Comparison of ENCODE assay signal across 13 cellular contexts in genomic region chr14:104184911-104185499, GRCh38. TPM values are rescaled to one million over a fixed set of nuclear protein-coding genes. Genes with fewer than 3 reads are reported as not detected.
DNase-seq lines count a peak whose midpoint lies in the region; ATAC-seq lines count a peak whose summit lies in the region.
"Had no signal": no experiment of that assay in that cellular context is flagged by ENCODE, and none has a peak within 500 bp of the region (broad histone marks: within the 10 kb centered on the region; RNA-seq: fewer than 3 reads in every experiment).

No MANE protein-coding gene starts in this region.

- intact Hi-C loops in left ventricle myocardium superior (cut with micrococcal nuclease) = no loop called here

- ATAC-seq in left ventricle myocardium superior (peak; percentile 72), HG02970 (IDR thresholded peaks at IDR 0.05; ENCODE audit: low FRiP score, unreplicated experiment) (no peak), HG02623 (IDR thresholded peaks at IDR 0.05; ENCODE audit: unreplicated experiment) (no peak)
- ATAC-seq: esophagus mucosa had no signal

- peak; percentile 24 for DNase-seq in NCI-H510A treated with DMSO at 0.1 percent for 48 hours (lab: John Stamatoyannopoulos, UW)
- DNase-seq in NCI-H510A (lab: John Stamatoyannopoulos, UW) = no peak
- peak; percentile 76 for DNase-seq in NCI-H460 (ENCODE audit: extremely low read depth, low read depth)
- peak; percentile 58 for DNase-seq in left ventricle myocardium superior
- peak; percentile 65 for DNase-seq in pulmonary artery endothelial cell (ENCODE audit: low read depth, low spot score)
- DNase-seq in RKO (ENCODE audit: low spot score) = no peak
- DNase-seq: activated CD4-positive, alpha-beta T cell treated with anti-CD3 and anti-CD28 coated beads, Interleukin-2, amount 50 U/mL, for 4 hours; NCI-H524; stimulated activated CD4-positive, alpha-beta T cell treated with anti-CD3 and anti-CD28 coated beads, Interleukin-12 subunit alpha, Interleukin-12 subunit beta, amount 100 ng/mL, for 4 hours; T-helper 9 cell had no signal

RNA-seq across cellular contexts. Expression of gene KIF26A, which starts 46.6 kb away (rescaled TPM):
- 38.7 and 46.6 TPM in 2 replicates for total RNA-seq in NCI-H460 (2014; rRNA removed; shearing (Covaris generic))
- polyA plus RNA-seq in NCI-H460 (2014; cell fraction: nucleus; rRNA removed) = 71.2 and 73.6 TPM in 2 replicates
- total RNA-seq in left ventricle myocardium superior (6.0 TPM), pulmonary artery endothelial cell (5.0 and 13.4 TPM in 2 replicates)

Comparison
In these comparisons a context has a peak if more than half of its experiments do, and no peak if none do; other contexts are left out.
1. DNase-seq: peak in NCI-H510A treated with DMSO at 0.1 percent for 48 hours (single experiment), NCI-H460 (single experiment), left ventricle myocardium superior (single experiment) and pulmonary artery endothelial cell (single experiment); none in NCI-H510A (single experiment) and RKO (single experiment).